ENCODE assay signal across 12 cellular contexts in genomic region chr22:21823740-21824438, GRCh38. TPM values are rescaled to one million over a fixed set of nuclear protein-coding genes. Genes with fewer than 3 reads are reported as not detected.
DNase-seq lines count a peak whose midpoint lies in the region; ATAC-seq, FAIRE-seq and TF ChIP-seq lines count a peak whose summit lies in the region.
"Had no signal": no experiment of that assay in that cellular context is flagged by ENCODE, and none has a peak within 500 bp of the region (broad histone marks: within the 10 kb centered on the region; RNA-seq: fewer than 3 reads in every experiment).

No MANE protein-coding gene starts in this region.

- H3K36me3 Mint-ChIP-seq in T-helper 17 cell (ENCODE audit: low read depth) = no peaks in the 10 kb centered on the region

- peaks cover 0 to 19% (median 0%) of the 10 kb centered on the region in 3 donors for H3K4me1 ChIP-seq in pancreas

- TF ChIP-seq CTCF in fibroblast of mammary gland (conservative IDR thresholded peaks at IDR 0.05; ENCODE audit: control insufficient read depth, insufficient read depth, low read depth, low read length) (no peak), pancreas (IDR thresholded peaks at IDR 0.05) (no peak)

- H3K4me3 ChIP-seq in fibroblast of mammary gland (ENCODE audit: control insufficient read depth, low read depth, low read length) (no peak overlapping the region), pancreas (no peak overlapping the region)

- no peaks in the 10 kb centered on the region for H3K36me3 ChIP-seq in pancreas

- peaks cover 44% of the 10 kb centered on the region for H3K4me1 Mint-ChIP-seq in T-helper 17 cell

- 66 to 78% methylated on average over 5 of the region's 5 CpGs for WGBS in pancreas, 2 donors

- DNase-seq in ELR (ENCODE audit: low read depth) (peak; percentile 45), T-helper 17 cell (no peak), fibroblast of mammary gland (ENCODE audit: low read depth) (peak; percentile 45), pancreas (no peak), DMS 273 (lab: John Stamatoyannopoulos, UW; ENCODE audit: unreplicated experiment) (no peak), NCI-H526 (lab: John Stamatoyannopoulos, UW) (no peak), NCI-H82 (lab: John Stamatoyannopoulos, UW) (no peak)
- DNase-seq: activated T-cell treated with anti-CD3 and anti-CD28 coated beads, Interleukin-2, amount 50 U/mL, for 48 hours; COR-L47; retina; substantia nigra; T-helper 1 cell had no signal

- no peak overlapping the region for H3K4me3 Mint-ChIP-seq in T-helper 17 cell

- no peaks in the 10 kb centered on the region for H3K27me3 ChIP-seq in pancreas

- no peaks in the 10 kb centered on the region for H3K27me3 Mint-ChIP-seq in T-helper 17 cell

- no peak for ATAC-seq in T-helper 17 cell
- ATAC-seq in pancreas = peak; percentile 31 to 55 (median 40)

- no peak overlapping the region for H3K27ac ChIP-seq in pancreas

- peak overlapping the region; percentile 61 for H3K27ac Mint-ChIP-seq in T-helper 17 cell

- intact Hi-C loops in pancreas (cut with DNase I) = no loop called here

- FAIRE-seq in pancreas (lab: Jason Lieb, UNC) = no peak

- H3K9me3 ChIP-seq in T-helper 17 cell (ENCODE audit: control insufficient read depth, low read length, poor library complexity, severe bottlenecking) (no peaks in the 10 kb centered on the region), pancreas (no peaks in the 10 kb centered on the region)

RNA-seq across cellular contexts. Expression of gene MAPK1, which starts 43.6 kb away (rescaled TPM):
- total RNA-seq in T-helper 17 cell (10 to 100 TPM; 74.2 to 84.6 TPM), pancreas (10 to 100 TPM; 50.6 to 85.7 (median 69.7) TPM)
- polyA plus RNA-seq in pancreas = 10 to 100 TPM in 1 of 2 donors, 1 to 10 TPM in 1; 7.0 to 10.9 TPM

Comparison
In these comparisons a context has a peak if more than half of its experiments do, and no peak if none do; other contexts are left out.
1. DNase-seq: peak in ELR (single experiment) and fibroblast of mammary gland (single experiment); none in T-helper 17 cell (0 of 3), pancreas (0 of 6), DMS 273 (single experiment), NCI-H526 (0 of 2) and NCI-H82 (single experiment).